In genomic region chr5:60959156-60959555, GRCh38 we compare ENCODE assay signal across 2 cellular contexts.
TF ChIP-seq lines count a peak whose summit lies in the region.

No MANE protein-coding gene starts in this region.

TF ChIP-seq in SK-N-SH, 30 proteins besides CTCF, POLR2A, EP300 and RAD21 (continued from another document):
- no peak for TF ChIP-seq REST (IDR thresholded peaks at IDR 0.05; ENCODE audit: low read depth, low read length)
- no peak for TF ChIP-seq FOSL2 (IDR thresholded peaks at IDR 0.05; ENCODE audit: borderline replicate concordance, low read depth)

TF ChIP-seq in SK-N-SH treated with all-trans-retinoic acid at 6 μM for 48 hours, 23 proteins besides CTCF, POLR2A, EP300 and RAD21 (continued from another document):
- no peak for TF ChIP-seq PATZ1 (CRISPR knock-in tag; IDR thresholded peaks at IDR 0.05; ENCODE audit: borderline replicate concordance)
